Comparison of ENCODE assay signal across 21 cellular contexts in genomic region chr1:158286487-158286886, GRCh38. TPM values are rescaled to one million over a fixed set of nuclear protein-coding genes. Genes with fewer than 3 reads are reported as not detected.
A peak's percentile ranks its signal among the peaks of the same experiment; 100 is the strongest.
DNase-seq lines count a peak whose midpoint lies in the region; ATAC-seq and TF ChIP-seq lines count a peak whose summit lies in the region.
"Had no signal": no experiment of that assay in that cellular context is flagged by ENCODE, and none has a peak within 500 bp of the region (broad histone marks: within the 10 kb centered on the region; RNA-seq: fewer than 3 reads in every experiment).

No MANE protein-coding gene starts in this region.

- peak overlapping the region; percentile 35 for H3K27ac Mint-ChIP-seq in activated T-cell treated with anti-CD3 and anti-CD28 coated beads, Interleukin-2, amount 50 U/mL, for 24 hours
- peak overlapping the region; percentile 19 for H3K27ac Mint-ChIP-seq in activated CD8-positive, alpha-beta T cell treated with anti-CD3 and anti-CD28 coated beads, Interleukin-2, amount 10 ng/mL, durations not matched to agents 7 days and 5 days
- peak overlapping the region; percentile 93 for H3K27ac Mint-ChIP-seq in stimulated activated naive CD8-positive, alpha-beta T cell treated with anti-CD3 and anti-CD28 coated beads, Interleukin-15, Interleukin-2, amounts not matched to agents 100 ng/mL and 50 ng/mL, for 24 hours
- H3K27ac Mint-ChIP-seq in endodermal cell, result no peak overlapping the region
- H3K27ac Mint-ChIP-seq: T-helper 17 cell had no signal

- no peaks in the 10 kb centered on the region for H3K9me3 ChIP-seq in endodermal cell (ENCODE audit: control insufficient read depth, low read length)
- H3K9me3 ChIP-seq: esophagus muscularis mucosa, HAP-1, lower lobe of right lung, psoas muscle had no signal

- H3K9me3 Mint-ChIP-seq in activated T-cell treated with anti-CD3 and anti-CD28 coated beads, Interleukin-2, amount 50 U/mL, for 24 hours, result peaks cover 4% of the 10 kb centered on the region
- H3K9me3 Mint-ChIP-seq in activated CD8-positive, alpha-beta T cell treated with anti-CD3 and anti-CD28 coated beads, Interleukin-2, amount 10 ng/mL, durations not matched to agents 7 days and 5 days (ENCODE audit: insufficient read depth), result no peaks in the 10 kb centered on the region
- peaks cover 4% of the 10 kb centered on the region for H3K9me3 Mint-ChIP-seq in stimulated activated naive CD8-positive, alpha-beta T cell treated with anti-CD3 and anti-CD28 coated beads, Interleukin-15, Interleukin-2, amounts not matched to agents 100 ng/mL and 50 ng/mL, for 24 hours
- peaks cover 9% of the 10 kb centered on the region for H3K9me3 Mint-ChIP-seq in endodermal cell

- H3K27me3 Mint-ChIP-seq in activated T-cell treated with anti-CD3 and anti-CD28 coated beads, Interleukin-2, amount 50 U/mL, for 24 hours, result peaks cover 42% of the 10 kb centered on the region
- peaks cover 13% of the 10 kb centered on the region for H3K27me3 Mint-ChIP-seq in activated CD8-positive, alpha-beta T cell treated with anti-CD3 and anti-CD28 coated beads, Interleukin-2, amount 10 ng/mL, durations not matched to agents 7 days and 5 days (ENCODE audit: low read depth)
- peaks cover 21% of the 10 kb centered on the region for H3K27me3 Mint-ChIP-seq in stimulated activated naive CD8-positive, alpha-beta T cell treated with anti-CD3 and anti-CD28 coated beads, Interleukin-15, Interleukin-2, amounts not matched to agents 100 ng/mL and 50 ng/mL, for 24 hours
- no peaks in the 10 kb centered on the region for H3K27me3 Mint-ChIP-seq in endodermal cell (ENCODE audit: insufficient read depth)

- peaks cover 4% of the 10 kb centered on the region for H3K4me1 ChIP-seq in endodermal cell (ENCODE audit: control insufficient read depth, insufficient read depth, low read length)
- H3K4me1 ChIP-seq: esophagus muscularis mucosa, HAP-1, lower lobe of right lung, psoas muscle had no signal

- no peak for DNase-seq in activated T-cell treated with anti-CD3 and anti-CD28 coated beads, Interleukin-2, amount 50 U/mL, for 24 hours
- DNase-seq in activated T-cell treated with anti-CD3 and anti-CD28 coated beads, Interleukin-2, amount 50 U/mL, for 1 hour, result no peak
- no peak for DNase-seq in activated CD8-positive, alpha-beta T cell treated with anti-CD3 and anti-CD28 coated beads, Interleukin-2, amount 10 ng/mL, durations not matched to agents 7 days and 5 days
- DNase-seq in endodermal cell (no peak), NCI-H1694 treated with DMSO at 0.1 percent for 48 hours (lab: John Stamatoyannopoulos, UW) (no peak)
- DNase-seq: activated CD4-positive, CD25-positive, alpha-beta regulatory T cell; activated T-cell treated with anti-CD3 and anti-CD28 coated beads for 4 hours; CD8-positive, alpha-beta memory T cell; immature natural killer cell; NCI-H226; T-helper 17 cell had no signal

- 92 to 95% methylated on average over 3 to 4 of the region's 4 CpGs for WGBS in endodermal cell (ENCODE audit: insufficient coverage in 1 of 2, insufficient read length in 1 of 2), 2 experiments

- H3K4me3 Mint-ChIP-seq in activated T-cell treated with anti-CD3 and anti-CD28 coated beads, Interleukin-2, amount 50 U/mL, for 24 hours, result no peak overlapping the region
- H3K4me3 Mint-ChIP-seq in activated CD8-positive, alpha-beta T cell treated with anti-CD3 and anti-CD28 coated beads, Interleukin-2, amount 10 ng/mL, durations not matched to agents 7 days and 5 days, result no peak overlapping the region
- H3K4me3 Mint-ChIP-seq in stimulated activated naive CD8-positive, alpha-beta T cell treated with anti-CD3 and anti-CD28 coated beads, Interleukin-15, Interleukin-2, amounts not matched to agents 100 ng/mL and 50 ng/mL, for 24 hours, result peak overlapping the region; percentile 52
- no peak overlapping the region for H3K4me3 Mint-ChIP-seq in endodermal cell

- no peak overlapping the region for H3K4me3 ChIP-seq in endodermal cell (ENCODE audit: low read length)
- H3K4me3 ChIP-seq: esophagus muscularis mucosa, HAP-1, lower lobe of right lung, psoas muscle had no signal

- no peak overlapping the region for H3K9ac ChIP-seq in endodermal cell (ENCODE audit: extremely low read depth, low read length, poor library complexity, severe bottlenecking)

- H3K27ac ChIP-seq in endodermal cell (ENCODE audit: low read depth, low read length), result no peak overlapping the region
- H3K27ac ChIP-seq: esophagus muscularis mucosa, lower lobe of right lung, psoas muscle had no signal

- CTCF ChIA-PET in activated CD8-positive, alpha-beta T cell treated with anti-CD3 and anti-CD28 coated beads, Interleukin-2, amount 10 ng/mL, durations not matched to agents 7 days and 5 days (lab: Charles Lee), result no interaction called here

- H3K36me3 Mint-ChIP-seq in activated T-cell treated with anti-CD3 and anti-CD28 coated beads, Interleukin-2, amount 50 U/mL, for 24 hours (ENCODE audit: low read depth), result peaks cover 1% of the 10 kb centered on the region
- H3K36me3 Mint-ChIP-seq in activated CD8-positive, alpha-beta T cell treated with anti-CD3 and anti-CD28 coated beads, Interleukin-2, amount 10 ng/mL, durations not matched to agents 7 days and 5 days (ENCODE audit: low read depth), result no peaks in the 10 kb centered on the region
- H3K36me3 Mint-ChIP-seq in stimulated activated naive CD8-positive, alpha-beta T cell treated with anti-CD3 and anti-CD28 coated beads, Interleukin-15, Interleukin-2, amounts not matched to agents 100 ng/mL and 50 ng/mL, for 24 hours (ENCODE audit: low read depth), result no peaks in the 10 kb centered on the region
- no peaks in the 10 kb centered on the region for H3K36me3 Mint-ChIP-seq in endodermal cell (ENCODE audit: low read depth)
- H3K36me3 Mint-ChIP-seq: immature natural killer cell had no signal

- no peak for TF ChIP-seq CTCF in endodermal cell (conservative IDR thresholded peaks at IDR 0.05)

- H3K4me1 Mint-ChIP-seq in activated T-cell treated with anti-CD3 and anti-CD28 coated beads, Interleukin-2, amount 50 U/mL, for 24 hours (ENCODE audit: low read depth), result peaks cover 29% of the 10 kb centered on the region
- peaks cover 25% of the 10 kb centered on the region for H3K4me1 Mint-ChIP-seq in activated CD8-positive, alpha-beta T cell treated with anti-CD3 and anti-CD28 coated beads, Interleukin-2, amount 10 ng/mL, durations not matched to agents 7 days and 5 days (ENCODE audit: low read depth)
- peaks cover 44% of the 10 kb centered on the region for H3K4me1 Mint-ChIP-seq in stimulated activated naive CD8-positive, alpha-beta T cell treated with anti-CD3 and anti-CD28 coated beads, Interleukin-15, Interleukin-2, amounts not matched to agents 100 ng/mL and 50 ng/mL, for 24 hours (ENCODE audit: low read depth)
- peaks cover 16% of the 10 kb centered on the region for H3K4me1 Mint-ChIP-seq in endodermal cell

- POLR2A ChIA-PET in activated CD8-positive, alpha-beta T cell treated with anti-CD3 and anti-CD28 coated beads, Interleukin-2, amount 10 ng/mL, durations not matched to agents 7 days and 5 days (lab: Charles Lee), result no interaction called here

- no peaks in the 10 kb centered on the region for H3K27me3 ChIP-seq in endodermal cell (ENCODE audit: control insufficient read depth, insufficient read depth, low read length, poor library complexity, severe bottlenecking)
- H3K27me3 ChIP-seq: esophagus muscularis mucosa had no signal

- ATAC-seq in HG02885 (IDR thresholded peaks at IDR 0.05; ENCODE audit: poor library complexity, unreplicated experiment) (peak; percentile 14), HG02970 (IDR thresholded peaks at IDR 0.05; ENCODE audit: low FRiP score, unreplicated experiment) (no peak)
- no peak for ATAC-seq in activated CD8-positive, alpha-beta T cell treated with anti-CD3 and anti-CD28 coated beads, Interleukin-2, amount 10 ng/mL, durations not matched to agents 7 days and 5 days

- no peaks in the 10 kb centered on the region for H3K36me3 ChIP-seq in endodermal cell (ENCODE audit: control insufficient read depth, insufficient read depth, low read length)
- H3K36me3 ChIP-seq: esophagus muscularis mucosa, HAP-1, lower lobe of right lung had no signal

RNA-seq across cellular contexts. Expression of gene CD1C, which starts 3.2 kb away (rescaled TPM):
- total RNA-seq in activated CD8-positive, alpha-beta T cell treated with anti-CD3 and anti-CD28 coated beads, Interleukin-2, amount 10 ng/mL, durations not matched to agents 7 days and 5 days, result not detected
- total RNA-seq in endodermal cell, result not detected
- not detected for polyA plus RNA-seq in endodermal cell (2013, experiment 1 of 2)
- not detected for polyA plus RNA-seq in endodermal cell (2013, experiment 2 of 2)
- total RNA-seq: A673 had no signal
- polyA plus RNA-seq: CD8-positive, alpha-beta memory T cell had no signal

RNA-seq across cellular contexts. Expression of gene CD1A, which starts 32.3 kb away (rescaled TPM):
- total RNA-seq in activated CD8-positive, alpha-beta T cell treated with anti-CD3 and anti-CD28 coated beads, Interleukin-2, amount 10 ng/mL, durations not matched to agents 7 days and 5 days, result under 1 TPM; 0.18 to 0.26 TPM
- not detected for total RNA-seq in endodermal cell
- polyA plus RNA-seq in endodermal cell (2013, experiment 1 of 2), result not detected
- not detected for polyA plus RNA-seq in endodermal cell (2013, experiment 2 of 2)
- total RNA-seq: A673, esophagus muscularis mucosa, psoas muscle, Right ventricle myocardium superior, T-helper 17 cell had no signal
- polyA plus RNA-seq: CD8-positive, alpha-beta memory T cell; psoas muscle had no signal

RNA-seq across cellular contexts. Expression of gene CD1B, which starts 44.8 kb away (rescaled TPM):
- not detected for total RNA-seq in activated CD8-positive, alpha-beta T cell treated with anti-CD3 and anti-CD28 coated beads, Interleukin-2, amount 10 ng/mL, durations not matched to agents 7 days and 5 days
- total RNA-seq in endodermal cell, result not detected
- not detected for polyA plus RNA-seq in endodermal cell (2013, experiment 1 of 2)
- not detected for polyA plus RNA-seq in endodermal cell (2013, experiment 2 of 2)
- total RNA-seq: A673; CD8-positive, alpha-beta memory T cell; esophagus muscularis mucosa; lower lobe of right lung; psoas muscle; Right ventricle myocardium superior; T-helper 17 cell had no signal
- polyA plus RNA-seq: adipose tissue; CD8-positive, alpha-beta memory T cell had no signal
